ENCODE assay signal across 8 cellular contexts in genomic region chr18:76821356-76821874, GRCh38. TPM values are rescaled to one million over a fixed set of nuclear protein-coding genes. Genes with fewer than 3 reads are reported as not detected.
DNase-seq lines count a peak whose midpoint lies in the region; ATAC-seq and TF ChIP-seq lines count a peak whose summit lies in the region.

No MANE protein-coding gene starts in this region.

- ATAC-seq in GM21723 (IDR thresholded peaks at IDR 0.05; ENCODE audit: unreplicated experiment) = no peak

- H3K9me3 Mint-ChIP-seq in endodermal cell = no peaks in the 10 kb centered on the region

- H3K36me3 ChIP-seq in endodermal cell (ENCODE audit: control insufficient read depth, insufficient read depth, low read length) = no peaks in the 10 kb centered on the region
- H3K36me3 ChIP-seq in osteoblast (ENCODE audit: insufficient read depth, low read length) = no peaks in the 10 kb centered on the region

- H3K4me3 ChIP-seq in endodermal cell (ENCODE audit: low read length) (peak overlapping the region; percentile 90), osteoblast (ENCODE audit: insufficient read depth, low read length) (peak overlapping the region; percentile 98)

- H3K4me2 ChIP-seq in osteoblast (ENCODE audit: insufficient read depth, low read length) = peak overlapping the region; percentile 98

- peak overlapping the region; percentile 87 for H3K27ac Mint-ChIP-seq in endodermal cell

- peak overlapping the region; percentile 63 for H3K9ac ChIP-seq in endodermal cell (ENCODE audit: extremely low read depth, low read length, poor library complexity, severe bottlenecking)

- H3K27ac ChIP-seq in endodermal cell (ENCODE audit: low read depth, low read length) (peak overlapping the region; percentile 77), osteoblast (ENCODE audit: low read depth, low read length) (peak overlapping the region; percentile 89)

- H3K27me3 Mint-ChIP-seq in endodermal cell (ENCODE audit: insufficient read depth) = no peaks in the 10 kb centered on the region

- H3K27me3 ChIP-seq in endodermal cell (ENCODE audit: control insufficient read depth, insufficient read depth, low read length, poor library complexity, severe bottlenecking) (no peaks in the 10 kb centered on the region), osteoblast (ENCODE audit: insufficient read depth, low read length) (no peaks in the 10 kb centered on the region)

- H4K20me1 ChIP-seq in osteoblast (ENCODE audit: insufficient read depth, low read length) = peaks cover 9% of the 10 kb centered on the region

- peaks cover 72% of the 10 kb centered on the region for H3K79me2 ChIP-seq in osteoblast (ENCODE audit: insufficient read depth, low read length)

- peak overlapping the region; percentile 89 for H3K4me3 Mint-ChIP-seq in endodermal cell

- peak overlapping the region; percentile 98 for H2AFZ ChIP-seq in osteoblast (ENCODE audit: low read length)

- no peaks in the 10 kb centered on the region for H3K9me3 ChIP-seq in endodermal cell (ENCODE audit: control insufficient read depth, low read length)
- no peaks in the 10 kb centered on the region for H3K9me3 ChIP-seq in osteoblast (ENCODE audit: low read depth, low read length)

- DNase-seq in stimulated activated CD4-positive, alpha-beta T cell treated with anti-CD3 and anti-CD28 coated beads, Interleukin-15, amount 100 ng/mL, for 24 hours = peak; percentile 19
- DNase-seq in stimulated activated CD4-positive, alpha-beta T cell treated with anti-CD3 and anti-CD28 coated beads, Interleukin-4, amount 100 ng/mL, for 24 hours = no peak
- DNase-seq in RPMI8226 (peak; percentile 21), endodermal cell (no peak), osteoblast (ENCODE audit: insufficient read length, low spot score, missing footprints) (peak; percentile 81), NCI-H128 (lab: John Stamatoyannopoulos, UW; ENCODE audit: unreplicated experiment) (no peak), OCI-M2 (lab: John Stamatoyannopoulos, UW; ENCODE audit: unreplicated experiment) (no peak)

- TF ChIP-seq CTCF in endodermal cell (conservative IDR thresholded peaks at IDR 0.05) (no peak), osteoblast (IDR thresholded peaks at IDR 0.05; ENCODE audit: extremely low read depth, low read depth, low read length) (no peak)

- H3K4me1 Mint-ChIP-seq in endodermal cell = peaks cover 11% of the 10 kb centered on the region

- H3K4me1 ChIP-seq in endodermal cell (ENCODE audit: control insufficient read depth, insufficient read depth, low read length) = no peaks in the 10 kb centered on the region
- peaks cover 9% of the 10 kb centered on the region for H3K4me1 ChIP-seq in osteoblast (ENCODE audit: insufficient read depth, low read length)

- 1 to 6% methylated on average over 8 to 12 of the region's 12 CpGs for WGBS in endodermal cell (ENCODE audit: insufficient coverage in 1 of 2, insufficient read length in 1 of 2), 2 experiments

- peaks cover 25% of the 10 kb centered on the region for H3K36me3 Mint-ChIP-seq in endodermal cell (ENCODE audit: low read depth)

RNA-seq across cellular contexts. Expression of gene ZNF236, which starts 0.9 kb away (rescaled TPM):
- total RNA-seq in endodermal cell = 10 to 100 TPM; 27.0 to 28.3 TPM
- 12.5 TPM for polyA plus RNA-seq in endodermal cell (2013, experiment 1 of 2)
- 7.8 TPM for polyA plus RNA-seq in endodermal cell (2013, experiment 2 of 2)
- total RNA-seq in osteoblast = 11.6 and 14.7 TPM in 2 replicates

Comparison
In these comparisons a context has a peak if more than half of its experiments do, and no peak if none do; other contexts are left out.
1. DNase-seq: peak in stimulated activated CD4-positive, alpha-beta T cell treated with anti-CD3 and anti-CD28 coated beads, Interleukin-15, amount 100 ng/mL, for 24 hours (single experiment), RPMI8226 (single experiment) and osteoblast (single experiment); none in stimulated activated CD4-positive, alpha-beta T cell treated with anti-CD3 and anti-CD28 coated beads, Interleukin-4, amount 100 ng/mL, for 24 hours (single experiment), endodermal cell (single experiment), NCI-H128 (single experiment) and OCI-M2 (single experiment).